In the genomic region with DNA sequence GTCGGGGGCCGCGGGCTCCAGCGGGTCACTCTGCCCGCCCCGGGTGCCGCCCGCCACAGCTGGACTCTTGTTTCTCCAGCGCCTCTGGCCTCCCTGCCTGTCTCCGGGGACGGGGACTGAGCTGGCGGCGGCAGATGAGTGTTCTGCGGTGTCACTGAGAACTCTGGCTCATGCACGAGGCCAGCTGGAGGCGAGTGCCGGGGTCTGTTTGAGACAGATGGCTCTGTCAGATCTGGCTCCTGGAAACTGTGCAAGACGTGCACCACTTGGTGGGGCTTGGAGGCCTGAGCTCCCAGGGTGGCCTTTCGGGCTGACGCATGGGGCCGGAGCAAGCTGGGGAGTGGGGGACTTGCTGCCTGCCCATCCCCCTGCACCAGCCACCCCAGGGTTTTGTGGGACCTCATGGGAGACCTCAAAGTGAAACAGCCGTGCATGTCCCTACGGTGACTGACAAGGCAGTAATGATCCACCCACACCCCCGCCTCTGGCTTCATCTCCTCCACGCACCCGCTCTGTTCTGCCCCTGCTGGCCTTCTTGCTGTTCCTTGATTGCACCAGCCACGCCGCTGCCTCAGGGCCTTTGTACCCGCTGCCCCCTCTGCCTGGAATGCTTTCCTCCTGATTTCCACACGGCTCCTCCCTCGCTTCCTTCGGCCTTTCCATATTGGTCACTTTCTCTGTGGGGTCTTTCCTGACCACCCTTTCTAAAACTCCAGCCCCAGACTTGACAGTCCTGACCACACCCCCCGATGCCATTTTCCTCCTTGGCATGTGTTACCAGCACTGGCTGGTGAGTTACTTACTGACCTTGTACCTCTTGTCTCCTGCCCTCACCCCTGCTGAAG, we compare ENCODE assay signal across 9 cellular contexts.
A peak's percentile ranks its signal among the peaks of the same experiment; 100 is the strongest.
DNase-seq lines count a peak whose midpoint lies in the region; TF ChIP-seq lines count a peak whose summit lies in the region.
"Had no signal": no experiment of that assay in that cellular context is flagged by ENCODE, and none has a peak within 500 bp of the region (broad histone marks: within the 10 kb centered on the region; RNA-seq: fewer than 3 reads in every experiment).

No MANE protein-coding gene starts in this region.

- no peaks in the 10 kb centered on the region for H3K4me1 ChIP-seq in urinary bladder (ENCODE audit: insufficient read depth)

- no peaks in the 10 kb centered on the region for H3K36me3 ChIP-seq in urinary bladder (ENCODE audit: insufficient read depth)

- DNase-seq in NCI-H1092 treated with DMSO at 0.1 percent for 48 hours (lab: John Stamatoyannopoulos, UW) (peak; percentile 39), choroid plexus epithelial cell (ENCODE audit: low read depth) (no peak), medulla oblongata (ENCODE audit: extremely low spot score) (peak; percentile 61), activated T-cell treated with anti-CD3 and anti-CD28 coated beads for 4 hours (no peak), glomerular visceral epithelial cell (ENCODE audit: extremely low spot score) (no peak), NAMALWA (ENCODE audit: low spot score) (no peak)
- DNase-seq: activated CD4-positive, CD25-positive, alpha-beta regulatory T cell; NCI-H1436 had no signal

- peak overlapping the region; percentile 43 for H3K27ac ChIP-seq in urinary bladder (ENCODE audit: low read depth)

- 60% methylated on average over 33 of the region's 33 CpGs for WGBS in urinary bladder

- peak overlapping the region; percentile 14 for H3K4me3 ChIP-seq in choroid plexus epithelial cell (ENCODE audit: low read depth, low read length)
- H3K4me3 ChIP-seq in urinary bladder (ENCODE audit: low read depth, low read length): no peak overlapping the region

- peak; percentile 5 for TF ChIP-seq CTCF in choroid plexus epithelial cell (conservative IDR thresholded peaks at IDR 0.05; ENCODE audit: low read depth, low read length)

Comparison
In these comparisons a context has a peak if more than half of its experiments do, and no peak if none do; other contexts are left out.
1. DNase-seq: peak in NCI-H1092 treated with DMSO at 0.1 percent for 48 hours (single experiment) and medulla oblongata (single experiment); none in choroid plexus epithelial cell (single experiment), activated T-cell treated with anti-CD3 and anti-CD28 coated beads for 4 hours (single experiment), glomerular visceral epithelial cell (single experiment) and NAMALWA (single experiment).